Comparison of ENCODE assay signal across 12 cellular contexts in the genomic region with DNA sequence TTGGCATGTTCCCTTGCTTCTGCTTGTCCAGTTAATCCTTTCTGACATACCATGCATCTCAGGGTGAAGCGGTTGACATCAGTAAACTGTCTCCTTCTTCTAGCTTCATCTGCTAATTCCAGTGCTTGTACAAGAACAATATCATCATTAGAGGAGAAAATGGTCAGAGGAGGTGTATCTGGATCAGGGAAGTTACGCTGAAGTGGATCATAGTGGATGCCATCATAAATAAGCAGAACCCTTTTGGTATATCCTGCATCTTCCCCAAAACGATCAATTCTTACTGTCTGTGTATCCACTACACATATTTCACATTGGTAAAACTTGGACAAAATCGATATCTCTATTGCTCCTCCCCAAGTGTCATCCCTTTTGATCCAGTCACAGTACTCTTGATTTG. TPM values are rescaled to one million over a fixed set of nuclear protein-coding genes. Genes with fewer than 3 reads are reported as not detected.
DNase-seq lines count a peak whose midpoint lies in the region; ATAC-seq and TF ChIP-seq lines count a peak whose summit lies in the region.
"Had no signal": no experiment of that assay in that cellular context is flagged by ENCODE, and none has a peak within 500 bp of the region (broad histone marks: within the 10 kb centered on the region; RNA-seq: fewer than 3 reads in every experiment).

No MANE protein-coding gene starts in this region.

- no peaks in the 10 kb centered on the region for H3K9me3 Mint-ChIP-seq in activated T-helper 17 cell treated with anti-CD3 and anti-CD28 coated beads, Interleukin-2, amount 50 U/mL, for 72 hours
- peaks cover 10% of the 10 kb centered on the region for H3K9me3 Mint-ChIP-seq in nephron progenitor cell
- H3K9me3 Mint-ChIP-seq: dendritic cell treated with granulocyte-macrophage colony-stimulating factor and Interleukin-4, amounts not matched to agents 40 ng/mL and 50 ng/mL, for 4 days had no signal

- 0 out of 2 replicates have a peak overlapping the region, but pooled peaks have one; percentile 93 for H3K4me3 ChIP-seq in HUES64 (ENCODE audit: low read length)
- H3K4me3 ChIP-seq in lower leg skin (ENCODE audit: low read depth, poor library complexity, severe bottlenecking): no peak overlapping the region

- H3K27ac Mint-ChIP-seq in activated T-helper 17 cell treated with anti-CD3 and anti-CD28 coated beads, Interleukin-2, amount 50 U/mL, for 72 hours: no peak overlapping the region
- H3K27ac Mint-ChIP-seq in nephron progenitor cell: no peak overlapping the region

- 92% methylated on average over 4 of the region's 4 CpGs for WGBS in HUES64
- WGBS in lower leg skin, 2 donors: 75 to 85% methylated on average over 4 of the region's 4 CpGs

- intact Hi-C loops in lower leg skin (cut with DNase I; ENCODE audit: low total_unique reads): no loop called here

- H3K36me3 Mint-ChIP-seq in activated T-helper 17 cell treated with anti-CD3 and anti-CD28 coated beads, Interleukin-2, amount 50 U/mL, for 72 hours (ENCODE audit: low read depth): peaks cover 62% of the 10 kb centered on the region
- peaks cover 14% of the 10 kb centered on the region for H3K36me3 Mint-ChIP-seq in nephron progenitor cell (ENCODE audit: low read depth)

- peaks cover 34% of the 10 kb centered on the region for H3K4me1 Mint-ChIP-seq in activated T-helper 17 cell treated with anti-CD3 and anti-CD28 coated beads, Interleukin-2, amount 50 U/mL, for 72 hours
- peaks cover 60% of the 10 kb centered on the region for H3K4me1 Mint-ChIP-seq in nephron progenitor cell

- peak overlapping the region; percentile 100 for H3K4me3 Mint-ChIP-seq in activated T-helper 17 cell treated with anti-CD3 and anti-CD28 coated beads, Interleukin-2, amount 50 U/mL, for 72 hours
- H3K4me3 Mint-ChIP-seq in nephron progenitor cell: peak overlapping the region; percentile 100

- TF ChIP-seq CTCF in nephron progenitor cell (IDR thresholded peaks at IDR 0.05): no peak
- no peak for TF ChIP-seq CTCF in lower leg skin (IDR thresholded peaks at IDR 0.05)

- no peak overlapping the region for H3K27ac ChIP-seq in HUES64 (ENCODE audit: low read depth, low read length)

- no peak overlapping the region for H3K9ac ChIP-seq in HUES64 (ENCODE audit: low read depth, low read length)

- no peaks in the 10 kb centered on the region for H3K9me3 ChIP-seq in HUES64 (ENCODE audit: insufficient read depth, low read depth, low read length)
- H3K9me3 ChIP-seq: heart left ventricle, tibial artery had no signal

- TF ChIP-seq POLR2A in lower leg skin (IDR thresholded peaks at IDR 0.05): no peak

- ATAC-seq in activated T-helper 17 cell treated with anti-CD3 and anti-CD28 coated beads, Interleukin-2, amount 50 U/mL, for 72 hours (replicated peaks): no peak
- ATAC-seq: heart left ventricle had no signal

- no peak for DNase-seq in nephron progenitor cell
- no peak for DNase-seq in epidermal melanocyte (ENCODE audit: insufficient read length, low spot score)
- no peak for DNase-seq in lower leg skin (ENCODE audit: low spot score in 2 of 2)
- DNase-seq: DMS79; heart left ventricle; naive B cell; NCI-H774; stimulated activated CD4-positive, alpha-beta T cell treated with anti-CD3 and anti-CD28 coated beads, Interleukin-4, amount 100 ng/mL, for 1 hour; tibial artery had no signal

- peaks cover 49% of the 10 kb centered on the region for H3K36me3 ChIP-seq in HUES64 (ENCODE audit: insufficient read depth, low read length)

- peaks cover 31% of the 10 kb centered on the region for H3K4me1 ChIP-seq in HUES64 (ENCODE audit: insufficient read depth, low read length)

- H3K27me3 ChIP-seq in HUES64 (ENCODE audit: insufficient read depth, low read length): no peaks in the 10 kb centered on the region
- H3K27me3 ChIP-seq: heart left ventricle, tibial artery had no signal

- no peaks in the 10 kb centered on the region for H3K27me3 Mint-ChIP-seq in activated T-helper 17 cell treated with anti-CD3 and anti-CD28 coated beads, Interleukin-2, amount 50 U/mL, for 72 hours
- H3K27me3 Mint-ChIP-seq in nephron progenitor cell (ENCODE audit: low read depth, poor library complexity): peaks cover 14% of the 10 kb centered on the region
- H3K27me3 Mint-ChIP-seq: dendritic cell treated with granulocyte-macrophage colony-stimulating factor and Interleukin-4, amounts not matched to agents 40 ng/mL and 50 ng/mL, for 4 days; naive B cell had no signal

RNA-seq across cellular contexts. Expression of a gene that starts 2.0 kb away (rescaled TPM):
- 6.5 TPM for polyA plus RNA-seq in HUES64 (2013, experiment 1 of 2)
- polyA plus RNA-seq in HUES64 (2013, experiment 2 of 2): 7.9 TPM
- total RNA-seq in activated T-helper 17 cell treated with anti-CD3 and anti-CD28 coated beads, Interleukin-2, amount 50 U/mL, for 72 hours: 1 to 10 TPM; 6.7 to 7.1 TPM
- total RNA-seq in lower leg skin: 10 to 100 TPM; 47.5 to 91.8 (median 65.5) TPM

RNA-seq across cellular contexts. Expression of a gene that starts 4.0 kb away (rescaled TPM):
- polyA plus RNA-seq in HUES64 (2013, experiment 1 of 2): 5.9 TPM
- 7.8 TPM for polyA plus RNA-seq in HUES64 (2013, experiment 2 of 2)
- total RNA-seq in activated T-helper 17 cell treated with anti-CD3 and anti-CD28 coated beads, Interleukin-2, amount 50 U/mL, for 72 hours: 1 to 10 TPM in 1 of 2 donors, under 1 TPM in 1; 0.85 to 1.3 TPM
- 10 to 100 TPM; 12.6 to 22.6 (median 16.8) TPM for total RNA-seq in lower leg skin

RNA-seq across cellular contexts. Expression of a gene that starts 16.5 kb away (rescaled TPM):
- polyA plus RNA-seq in HUES64 (2013, experiment 1 of 2): 1.5 TPM
- 2.2 TPM for polyA plus RNA-seq in HUES64 (2013, experiment 2 of 2)
- not detected for total RNA-seq in activated T-helper 17 cell treated with anti-CD3 and anti-CD28 coated beads, Interleukin-2, amount 50 U/mL, for 72 hours
- 100 to 1,000 TPM in 2 of 4 donors, 10 to 100 TPM in 2; 81.5 to 137 (median 110) TPM for total RNA-seq in lower leg skin

RNA-seq across cellular contexts. Expression of a gene that starts 39.6 kb away (rescaled TPM):
- not detected for polyA plus RNA-seq in HUES64 (2013, experiment 1 of 2)
- 0.51 TPM for polyA plus RNA-seq in HUES64 (2013, experiment 2 of 2)
- total RNA-seq in activated T-helper 17 cell treated with anti-CD3 and anti-CD28 coated beads, Interleukin-2, amount 50 U/mL, for 72 hours: 1 to 10 TPM in 1 of 2 donors, under 1 TPM in 1; 0.58 to 2.1 TPM
- total RNA-seq in lower leg skin: not detected
- polyA plus RNA-seq: heart left ventricle had no signal

RNA-seq across cellular contexts. Expression of a gene that starts 55.0 kb away (rescaled TPM):
- polyA plus RNA-seq in HUES64 (2013, experiment 1 of 2): not detected
- polyA plus RNA-seq in HUES64 (2013, experiment 2 of 2): not detected
- total RNA-seq in activated T-helper 17 cell treated with anti-CD3 and anti-CD28 coated beads, Interleukin-2, amount 50 U/mL, for 72 hours: not detected
- total RNA-seq in lower leg skin: not detected
- total RNA-seq: heart left ventricle had no signal

Comparison
In these comparisons a context has a peak if more than half of its experiments do, and no peak if none do; other contexts are left out.
1. RNA of a gene that starts 2.0 kb away (total RNA-seq): 47.5 to 91.8 TPM in lower leg skin; 6.7 to 7.1 TPM in activated T-helper 17 cell treated with anti-CD3 and anti-CD28 coated beads, Interleukin-2, amount 50 U/mL, for 72 hours; every median in the first group is over 4 times any median in the second.
2. RNA of a gene that starts 4.0 kb away (total RNA-seq): 12.6 to 22.6 TPM in lower leg skin; 0.85 to 1.3 TPM in activated T-helper 17 cell treated with anti-CD3 and anti-CD28 coated beads, Interleukin-2, amount 50 U/mL, for 72 hours; every median in the first group is over 4 times any median in the second.
3. RNA of a gene that starts 16.5 kb away (total RNA-seq): 81.5 to 137 TPM in lower leg skin; not detected in activated T-helper 17 cell treated with anti-CD3 and anti-CD28 coated beads, Interleukin-2, amount 50 U/mL, for 72 hours; every median in the first group is over 10 times any median in the second.